In genomic region chr18:79011300-79011870, GRCh38 we compare ENCODE assay signal across 1 cellular context.
TF ChIP-seq lines count a peak whose summit lies in the region.

No MANE protein-coding gene starts in this region.

TF ChIP-seq in H1, 55 proteins besides CTCF, POLR2A, EP300 and RAD21 (continued from another document):
- TF ChIP-seq HDAC2 (IDR thresholded peaks at IDR 0.05; ENCODE audit: borderline replicate concordance in 1 of 2, low read depth in 2 of 2, low read length in 2 of 2): no peak
- no peak for TF ChIP-seq KDM4A (IDR thresholded peaks at IDR 0.05; ENCODE audit: low read depth, low read length, severe bottlenecking)
- no peak for TF ChIP-seq GABPA (IDR thresholded peaks at IDR 0.05; ENCODE audit: borderline replicate concordance, insufficient read depth, low read length)
- no peak for TF ChIP-seq EGR1 (IDR thresholded peaks at IDR 0.05; ENCODE audit: borderline replicate concordance, low read depth, low read length)
- TF ChIP-seq MAFK (IDR thresholded peaks at IDR 0.05; ENCODE audit: low read depth, low read length): no peak
- TF ChIP-seq HDAC6 (IDR thresholded peaks at IDR 0.05; ENCODE audit: low read depth, low read length): no peak
- TF ChIP-seq SP2 (IDR thresholded peaks at IDR 0.05; ENCODE audit: low read length): no peak
- no peak for TF ChIP-seq TCF12 (IDR thresholded peaks at IDR 0.05; ENCODE audit: low read depth, low read length)
- TF ChIP-seq RXRA (IDR thresholded peaks at IDR 0.05; ENCODE audit: insufficient read depth, low read depth, low read length): no peak
